Comparison of ENCODE assay signal across 9 cellular contexts in the genomic region with DNA sequence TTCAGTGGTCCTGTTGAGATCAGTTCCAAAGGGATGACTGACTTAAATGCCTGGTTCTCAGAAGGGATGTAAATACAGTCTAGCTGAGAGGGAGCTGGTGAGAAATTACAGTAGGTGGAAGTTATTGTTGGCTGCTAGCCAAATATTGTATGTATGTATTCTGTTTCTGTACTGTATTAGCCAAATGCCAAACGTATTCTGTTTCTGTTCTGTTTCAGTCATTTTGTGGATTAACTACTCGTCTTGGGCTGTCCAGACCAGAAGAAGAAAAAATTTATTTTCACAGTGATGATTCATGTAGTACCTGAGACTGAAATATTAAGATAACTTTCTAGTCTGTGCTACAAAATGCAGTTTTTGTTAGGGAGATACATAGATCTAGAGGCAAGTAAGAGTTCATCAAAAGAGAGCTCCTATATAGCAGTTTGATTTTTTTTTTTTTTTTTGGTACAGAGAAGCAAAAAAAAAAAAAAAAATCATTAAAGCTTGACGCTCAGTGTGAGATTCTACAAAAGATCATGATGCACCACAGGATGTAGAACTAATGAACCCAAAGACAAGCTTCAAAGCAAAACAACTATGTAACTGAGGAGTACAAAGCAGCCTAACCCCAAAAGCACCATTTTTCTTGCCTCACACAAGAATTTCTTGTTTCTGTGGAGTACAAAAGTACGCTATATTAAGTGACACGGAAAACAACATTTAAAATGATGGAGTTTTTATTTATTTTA. TPM values are rescaled to one million over a fixed set of nuclear protein-coding genes. Genes with fewer than 3 reads are reported as not detected.
DNase-seq lines count a peak whose midpoint lies in the region; ATAC-seq, FAIRE-seq and TF ChIP-seq lines count a peak whose summit lies in the region.
"Had no signal": no experiment of that assay in that cellular context is flagged by ENCODE, and none has a peak within 500 bp of the region (broad histone marks: within the 10 kb centered on the region; RNA-seq: fewer than 3 reads in every experiment).

No MANE protein-coding gene starts in this region.

- peak overlapping the region; percentile 88 for H3K4me2 ChIP-seq in endothelial cell of umbilical vein (ENCODE audit: insufficient read depth, low read length)

- H3K36me3 ChIP-seq in endothelial cell of umbilical vein (ENCODE audit: control insufficient read depth in 2 of 2, extremely low read depth in 1 of 2, insufficient read depth in 2 of 2, low read length in 2 of 2) (no peaks in the 10 kb centered on the region), HAP-1 (replicated peaks) (no peaks in the 10 kb centered on the region), gastrocnemius medialis (no peaks in the 10 kb centered on the region), pancreas (no peaks in the 10 kb centered on the region)

- 63 to 65% methylated on average over 5 of the region's 5 CpGs for WGBS in pancreas, 2 donors

- H3K9me3 ChIP-seq in endothelial cell of umbilical vein (replicated peaks; ENCODE audit: control insufficient read depth, insufficient read depth, low read length) (no peaks in the 10 kb centered on the region), HAP-1 (no peaks in the 10 kb centered on the region), gastrocnemius medialis (no peaks in the 10 kb centered on the region), pancreas (no peaks in the 10 kb centered on the region)

- no peak overlapping the region for H3K9ac ChIP-seq in endothelial cell of umbilical vein (replicated peaks; ENCODE audit: extremely low read depth, insufficient read depth, low read length)
- H3K9ac ChIP-seq: GM23248 had no signal

- H3K4me3 ChIP-seq in endothelial cell of umbilical vein (replicated peaks in 1 of 3; ENCODE audit: insufficient read depth in 1 of 3, low read depth in 1 of 3, low read length in 3 of 3) (peak overlapping the region in 1 of 3 experiments; percentile 38), HAP-1 (no peak overlapping the region), gastrocnemius medialis (no peak overlapping the region), pancreas (no peak overlapping the region)
- H3K4me3 ChIP-seq: GM23248 had no signal

- H2AFZ ChIP-seq in endothelial cell of umbilical vein (ENCODE audit: low read depth, low read length) = no peak overlapping the region
- H2AFZ ChIP-seq: GM23248 had no signal

- ATAC-seq in GM18858 (IDR thresholded peaks at IDR 0.05; ENCODE audit: unreplicated experiment) (peak; percentile 70), GM21529 (IDR thresholded peaks at IDR 0.05; ENCODE audit: unreplicated experiment) (peak; percentile 62), HG03575 (IDR thresholded peaks at IDR 0.05; ENCODE audit: extremely low read depth, insufficient number of reproducible peaks, low FRiP score, unreplicated experiment) (peak; percentile 54), gastrocnemius medialis (no peak), pancreas (no peak)

- POLR2A ChIA-PET in endothelial cell of umbilical vein (lab: Charles Lee) = interaction anchor here (0.6 kb wide), 1 partner anchor 11 kb away, joined by 3 read pairs; no protein-coding TSS in a partner anchor

- H3K9me1 ChIP-seq in endothelial cell of umbilical vein (replicated peaks; ENCODE audit: control insufficient read depth, extremely low read depth, insufficient read depth, low read length) = no peaks in the 10 kb centered on the region

- in situ Hi-C loops in HAP-1 (cut with MboI; ENCODE audit: low sequenced_read_pairs) = no loop called here
- in situ Hi-C loops in gastrocnemius medialis (cut with MboI; ENCODE audit: low sequenced_read_pairs in 4 of 4) = no loop called here

- H3K79me2 ChIP-seq in endothelial cell of umbilical vein (ENCODE audit: control insufficient read depth, insufficient read depth, low read length) = no peaks in the 10 kb centered on the region

- no peaks in the 10 kb centered on the region for H3K27me3 ChIP-seq in endothelial cell of umbilical vein (ENCODE audit: control insufficient read depth in 2 of 2, insufficient read depth in 2 of 2, low read length in 2 of 2)
- no peaks in the 10 kb centered on the region for H3K27me3 ChIP-seq in HAP-1 (ENCODE audit: low read depth)
- H3K27me3 ChIP-seq in gastrocnemius medialis = no peaks in the 10 kb centered on the region
- no peaks in the 10 kb centered on the region for H3K27me3 ChIP-seq in pancreas

- DNase-seq in endothelial cell of umbilical vein (ENCODE audit: low read depth, low spot score) (peak; percentile 93), HAP-1 (ENCODE audit: low spot score in 2 of 2) (no peak), gastrocnemius medialis (no peak), GF-D8 (lab: John Stamatoyannopoulos, UW) (no peak), pancreas (no peak)
- DNase-seq: GM23248 had no signal

- CTCF ChIA-PET in endothelial cell of umbilical vein (lab: Charles Lee) = interaction anchor here (1.0 to 1.1 kb wide), 2 partner anchors 18 to 215 kb away, joined by 4 read pairs; no protein-coding TSS in a partner anchor

- BruUV-seq in endothelial cell of umbilical vein (replicated peaks; lab: Mats Ljungman, UMichigan) = no TSS peak

- H3K4me1 ChIP-seq in endothelial cell of umbilical vein (ENCODE audit: control insufficient read depth, extremely low read depth, insufficient read depth, low read length) (peaks cover 11% of the 10 kb centered on the region), HAP-1 (peaks cover 16% of the 10 kb centered on the region), gastrocnemius medialis (no peaks in the 10 kb centered on the region), pancreas (no peaks in the 10 kb centered on the region)

- dilution Hi-C loops in endothelial cell of umbilical vein (cut with MboI; ENCODE audit: extremely low pct_ligation_motif_present, low sequenced_read_pairs) = no loop called here

- TF ChIP-seq CTCF in endothelial cell of umbilical vein (IDR thresholded peaks at IDR 0.05; ENCODE audit: extremely low read depth in 1 of 2, insufficient read depth in 1 of 2, low read depth in 1 of 2, low read length in 2 of 2) = no peak
- TF ChIP-seq CTCF in gastrocnemius medialis (IDR thresholded peaks at IDR 0.05 in 4 of 5, conservative IDR thresholded peaks at IDR 0.05 in 1 of 5) = no peak
- no peak for TF ChIP-seq CTCF in pancreas (IDR thresholded peaks at IDR 0.05)

- peak overlapping the region; percentile 14 for H3K27ac ChIP-seq in endothelial cell of umbilical vein (ENCODE audit: insufficient read depth, low read depth, low read length)
- no peak overlapping the region for H3K27ac ChIP-seq in gastrocnemius medialis
- no peak overlapping the region for H3K27ac ChIP-seq in pancreas
- H3K27ac ChIP-seq: GM23248 had no signal

- peak; percentile 69 for FAIRE-seq in endothelial cell of umbilical vein (lab: Jason Lieb, UNC)
- no peak for FAIRE-seq in pancreas (lab: Jason Lieb, UNC)

- intact Hi-C loops in endothelial cell of umbilical vein (cut with micrococcal nuclease) (loop anchor here (1.0 to 2.0 kb wide), 3 partner anchors 72 to 216 kb away; partner anchors contain the start of genes MCUB and SEC24B), gastrocnemius medialis (cut with DNase I; ENCODE audit: low total_unique reads) (no loop called here), pancreas (cut with DNase I) (no loop called here)

- H4K20me1 ChIP-seq in endothelial cell of umbilical vein (replicated peaks; ENCODE audit: control insufficient read depth, extremely low read depth, insufficient read depth, low read length) = no peaks in the 10 kb centered on the region

- TF ChIP-seq POLR2A in endothelial cell of umbilical vein (IDR thresholded peaks at IDR 0.05; ENCODE audit: low read depth, low read length) (no peak), gastrocnemius medialis (IDR thresholded peaks at IDR 0.05) (no peak)

TF ChIP-seq in endothelial cell of umbilical vein, 7 proteins besides CTCF, POLR2A, EP300 and RAD21:
- TF ChIP-seq JUN (IDR thresholded peaks at IDR 0.05; ENCODE audit: borderline replicate concordance, insufficient read depth, insufficient read length, low read depth) (no peak), FOS (IDR thresholded peaks at IDR 0.05; ENCODE audit: borderline replicate concordance, insufficient read depth, low read length) (peak; percentile 12)

RNA-seq across cellular contexts. Expression of gene CASP6, which starts 54.8 kb away (rescaled TPM):
- total RNA-seq in endothelial cell of umbilical vein (35.4 and 37.0 TPM in 2 replicates), gastrocnemius medialis (10 to 100 TPM in 1 of 4 donors, 1 to 10 TPM in 3; 6.6 to 25.2 (median 9.0) TPM), pancreas (10 to 100 TPM in 3 of 6 donors, 1 to 10 TPM in 3; 6.4 to 18.6 (median 10.1) TPM)
- polyA plus RNA-seq in endothelial cell of umbilical vein (44.9 and 52.1 TPM in 2 replicates), pancreas (10 to 100 TPM in 1 of 2 donors, 1 to 10 TPM in 1; 9.8 to 14.8 TPM)
- polyA plus RNA-seq in endothelial cell of umbilical vein (2011; cell fraction: cytosol; rRNA removed) = 49.9 and 51.5 TPM in 2 replicates
- polyA plus RNA-seq in endothelial cell of umbilical vein (2011; cell fraction: nucleus; rRNA removed) = 21.7 and 24.4 TPM in 2 replicates
- 33.6 and 54.0 TPM in 2 replicates for polyA plus RNA-seq in endothelial cell of umbilical vein (2012)
- 50.9 and 53.4 TPM in 2 replicates for polyA minus RNA-seq in endothelial cell of umbilical vein
- 11.3 TPM for polyA minus RNA-seq in endothelial cell of umbilical vein (2011; cell fraction: cytosol; rRNA and poly(A)+ RNA removed)
- polyA minus RNA-seq in endothelial cell of umbilical vein (2011; cell fraction: nucleus; rRNA and poly(A)+ RNA removed) = 12.1 and 13.6 TPM in 2 replicates

Comparison
In these comparisons a context has a peak if more than half of its experiments do, and no peak if none do; other contexts are left out.
1. ATAC-seq: peak in GM18858 (single experiment), GM21529 (single experiment) and HG03575 (single experiment); none in gastrocnemius medialis (0 of 2) and pancreas (0 of 4).